ENCODE assay signal across 16 cellular contexts in genomic region chr5:8340261-8340660, GRCh38.
DNase-seq lines count a peak whose midpoint lies in the region; ATAC-seq and TF ChIP-seq lines count a peak whose summit lies in the region.
"Had no signal": no experiment of that assay in that cellular context is flagged by ENCODE, and none has a peak within 500 bp of the region (broad histone marks: within the 10 kb centered on the region; RNA-seq: fewer than 3 reads in every experiment).

No MANE protein-coding gene starts in this region.

- peaks cover 7% of the 10 kb centered on the region; the same call in 1 of the 2 replicates for H3K9me2 ChIP-seq in GM23338 (ENCODE audit: insufficient read depth)
- H3K9me2 ChIP-seq in PC-3 (replicated peaks; ENCODE audit: low read length) = no peaks in the 10 kb centered on the region

- H4K20me1 ChIP-seq in GM23338 (replicated peaks; ENCODE audit: insufficient read depth) (no peaks in the 10 kb centered on the region), PC-3 (ENCODE audit: low read length) (no peaks in the 10 kb centered on the region)

- H3K36me3 ChIP-seq in GM23338 (ENCODE audit: insufficient read depth) = 0 out of 2 replicates have a peak, but pooled peaks cover 3% of the 10 kb centered on the region
- no peaks in the 10 kb centered on the region for H3K36me3 ChIP-seq in PC-3 (ENCODE audit: low read depth, low read length)
- H3K36me3 ChIP-seq in thyroid gland = no peaks in the 10 kb centered on the region
- H3K36me3 ChIP-seq in tibial artery = no peaks in the 10 kb centered on the region

- H3K4me3 Mint-ChIP-seq in GM23338 = no peak overlapping the region
- H3K4me3 Mint-ChIP-seq: activated CD4-positive, alpha-beta memory T cell treated with anti-CD3 and anti-CD28 coated beads for 36 hours had no signal

- peaks cover 21% of the 10 kb centered on the region for H3K9me3 Mint-ChIP-seq in GM23338

- H3K27me3 ChIP-seq in GM23338 (ENCODE audit: insufficient read depth) = no peaks in the 10 kb centered on the region
- no peaks in the 10 kb centered on the region for H3K27me3 ChIP-seq in PC-3 (ENCODE audit: low read length)
- H3K27me3 ChIP-seq in layer of hippocampus (ENCODE audit: control insufficient read depth, insufficient read depth, low read length) = no peaks in the 10 kb centered on the region
- H3K27me3 ChIP-seq in thyroid gland = no peaks in the 10 kb centered on the region
- H3K27me3 ChIP-seq in tibial artery = no peaks in the 10 kb centered on the region

- H3K4me1 Mint-ChIP-seq in GM23338 = peaks cover 9% of the 10 kb centered on the region

- peak overlapping the region; percentile 29 for H3K27ac Mint-ChIP-seq in GM23338
- H3K27ac Mint-ChIP-seq: activated CD4-positive, alpha-beta memory T cell treated with anti-CD3 and anti-CD28 coated beads for 36 hours; activated naive CD4-positive, alpha-beta T cell treated with anti-CD3 and anti-CD28 coated beads, Interleukin-2, amount 50 U/mL, for 72 hours; activated T-helper 2 cell treated with anti-CD3 and anti-CD28 coated beads, Interferon-gamma antibody, Interleukin-2, Interleukin-4, amounts not matched to agents 10 μg/mL and 5 μg/mL and 100 μg/mL, durations not matched to agents 14 hours and 24 hours and 36 hours had no signal

- H3K27ac ChIP-seq in GM23338 (ENCODE audit: low read depth) (no peak overlapping the region), PC-3 (ENCODE audit: low read length) (no peak overlapping the region), layer of hippocampus (ENCODE audit: low read depth, low read length) (peak overlapping the region; percentile 12), thyroid gland (no peak overlapping the region), tibial artery (no peak overlapping the region)

- DNase-seq in GM23338 (ENCODE audit: low spot score) = no peak
- peak; percentile 37 for DNase-seq in PC-3
- DNase-seq in thyroid gland = peak; percentile 71 to 76
- DNase-seq in mesenteric fat pad (ENCODE audit: low spot score) = no peak
- no peak for DNase-seq in central memory CD4-positive, alpha-beta T cell
- DNase-seq in tibial artery = no peak
- DNase-seq: activated CD4-positive, alpha-beta memory T cell treated with anti-CD3 and anti-CD28 coated beads for 36 hours; activated CD4-positive, CD25-positive, alpha-beta regulatory T cell; DMS79 treated with DMSO at 0.1 percent for 48 hours; NCI-H1092; NCI-H187; stimulated activated CD4-positive, alpha-beta T cell treated with anti-CD3 and anti-CD28 coated beads, Interleukin-1b, Interleukin-23, amount 100 ng/mL, for 48 hours had no signal

- CTCF ChIA-PET in PC-3 (lab: Charles Lee) = no interaction called here

- BruUV-seq in PC-3 (replicated peaks; lab: Mats Ljungman, UMichigan) = no TSS peak

- H3K27me3 Mint-ChIP-seq in GM23338 (ENCODE audit: insufficient read depth, low read depth, poor library complexity) = no peaks in the 10 kb centered on the region
- H3K27me3 Mint-ChIP-seq: activated CD4-positive, alpha-beta memory T cell treated with anti-CD3 and anti-CD28 coated beads for 36 hours had no signal

- no peak for TF ChIP-seq POLR2A in thyroid gland (IDR thresholded peaks at IDR 0.05)

- 0 out of 2 replicates have a peak, but pooled peaks cover 5% of the 10 kb centered on the region for H3K9me3 ChIP-seq in PC-3 (ENCODE audit: low read length)
- no peaks in the 10 kb centered on the region for H3K9me3 ChIP-seq in thyroid gland
- no peaks in the 10 kb centered on the region for H3K9me3 ChIP-seq in tibial artery

- H3K79me2 ChIP-seq in GM23338 (replicated peaks; ENCODE audit: insufficient read depth) = no peaks in the 10 kb centered on the region
- H3K79me2 ChIP-seq in PC-3 (ENCODE audit: low read length) = no peaks in the 10 kb centered on the region

- intact Hi-C loops in PC-3 (cut with micrococcal nuclease) (loop anchor here (2.0 to 10.0 kb wide), 3 partner anchors 55 to 125 kb away; no protein-coding TSS in a partner anchor), thyroid gland (cut with DNase I) (no loop called here), tibial artery (cut with DNase I; ENCODE audit: low total_unique reads) (no loop called here)

- POLR2A ChIA-PET in PC-3 (lab: Charles Lee; ENCODE audit: unreplicated experiment) = no interaction called here

- TF ChIP-seq CTCF in GM23338 (conservative IDR thresholded peaks at IDR 0.05; ENCODE audit: low read depth in 2 of 2) (no peak), PC-3 (conservative IDR thresholded peaks at IDR 0.05; ENCODE audit: low read depth, low read length) (no peak), thyroid gland (IDR thresholded peaks at IDR 0.05) (no peak), tibial artery (IDR thresholded peaks at IDR 0.05) (no peak)

- no peak overlapping the region for H3K4me2 ChIP-seq in GM23338
- peak overlapping the region; percentile 69 for H3K4me2 ChIP-seq in PC-3 (ENCODE audit: low read length)

- 45 to 52% methylated on average over 3 of the region's 3 CpGs for WGBS in thyroid gland, 2 donors

- H3K4me3 ChIP-seq in GM23338 = no peak overlapping the region
- peak overlapping the region; percentile 31; the same call in 1 of the 2 replicates for H3K4me3 ChIP-seq in PC-3 (ENCODE audit: low read length)
- no peak overlapping the region for H3K4me3 ChIP-seq in thyroid gland (replicated peaks in 1 of 3)
- no peak overlapping the region for H3K4me3 ChIP-seq in tibial artery

- H3K4me1 ChIP-seq in GM23338 (ENCODE audit: insufficient read depth) = no peaks in the 10 kb centered on the region
- H3K4me1 ChIP-seq in PC-3 (ENCODE audit: insufficient read depth, low read length) = peaks cover 6% of the 10 kb centered on the region; the same call in 1 of the 2 replicates
- H3K4me1 ChIP-seq in thyroid gland = peaks cover 0 to 4% of the 10 kb centered on the region in 2 donors
- no peaks in the 10 kb centered on the region for H3K4me1 ChIP-seq in tibial artery

- peaks cover 11% of the 10 kb centered on the region; the same call in 2 of the 3 replicates for H3K36me3 Mint-ChIP-seq in GM23338 (ENCODE audit: low read depth)
- H3K36me3 Mint-ChIP-seq: activated CD4-positive, alpha-beta memory T cell treated with anti-CD3 and anti-CD28 coated beads for 36 hours had no signal

- H3F3A ChIP-seq in GM23338 (replicated peaks; ENCODE audit: low read depth) (no peaks in the 10 kb centered on the region), PC-3 (ENCODE audit: low read length, unreplicated experiment) (no peaks in the 10 kb centered on the region)

- ATAC-seq in GM23338 = peak; percentile 26; the same call in 2 of the 3 replicates
- peak; percentile 31; the same call in 1 of the 2 replicates for ATAC-seq in PC-3
- ATAC-seq: activated naive CD4-positive, alpha-beta T cell treated with anti-CD3 and anti-CD28 coated beads, Interleukin-2, amount 50 U/mL, for 72 hours; Right ventricle myocardium inferior had no signal

- H2AFZ ChIP-seq in GM23338 = peak overlapping the region; percentile 75
- peak overlapping the region; percentile 36 for H2AFZ ChIP-seq in PC-3 (ENCODE audit: low read length)

- H3K9ac ChIP-seq in PC-3 (ENCODE audit: low read length) = no peak overlapping the region

TF ChIP-seq in GM23338, 12 proteins besides CTCF, POLR2A, EP300 and RAD21 (continues in another document):
- TF ChIP-seq JUNB (IDR thresholded peaks at IDR 0.05; ENCODE audit: unreplicated experiment) = no peak
- TF ChIP-seq POLR2AphosphoS5 (IDR thresholded peaks at IDR 0.05; ENCODE audit: low read depth) = no peak
- no peak for TF ChIP-seq REST (IDR thresholded peaks at IDR 0.05; ENCODE audit: unreplicated experiment)
- TF ChIP-seq STAT1 (IDR thresholded peaks at IDR 0.05; ENCODE audit: unreplicated experiment) = no peak
- TF ChIP-seq ZNF331 (CRISPR knock-in tag; IDR thresholded peaks at IDR 0.05; ENCODE audit: low read depth) = no peak
- TF ChIP-seq EZH2phosphoT487 (IDR thresholded peaks at IDR 0.05; ENCODE audit: unreplicated experiment) = no peak

Comparison
In these comparisons a context has a peak if more than half of its experiments do, and no peak if none do; other contexts are left out.
1. DNase-seq: peak in PC-3 (single experiment) and thyroid gland (2 of 2); none in GM23338 (single experiment), mesenteric fat pad (single experiment), central memory CD4-positive, alpha-beta T cell (single experiment) and tibial artery (0 of 2).